In genomic region chr1:36560621-36561364, GRCh38 we compare ENCODE assay signal across 26 cellular contexts.
"Had no signal": no experiment of that assay in that cellular context is flagged by ENCODE, and none has a peak within 500 bp of the region (broad histone marks: within the 10 kb centered on the region; RNA-seq: fewer than 3 reads in every experiment).

No MANE protein-coding gene starts in this region.

- H3K4me1 Mint-ChIP-seq: activated CD4-positive, alpha-beta T cell treated with anti-CD3 and anti-CD28 coated beads, Interleukin-2, amount 10 ng/mL, durations not matched to agents 24 days and 14 days; activated naive CD8-positive, alpha-beta T cell treated with anti-CD3 and anti-CD28 coated beads for 36 hours; mesothelial cell of epicardium; naive B cell had no signal

- ATAC-seq: activated CD8-positive, alpha-beta T cell treated with anti-CD3 and anti-CD28 coated beads for 36 hours; activated T-cell treated with anti-CD3 and anti-CD28 coated beads, Interleukin-2, amount 50 U/mL, for 72 hours; right cardiac atrium had no signal

- H3K9me3 ChIP-seq: esophagus squamous epithelium, left ventricle myocardium inferior, spleen, suprapubic skin, uterus had no signal

- H3K4me3 ChIP-seq: esophagus squamous epithelium, left ventricle myocardium inferior, spleen, suprapubic skin, uterus had no signal

- H3K36me3 Mint-ChIP-seq: activated naive CD8-positive, alpha-beta T cell treated with anti-CD3 and anti-CD28 coated beads for 36 hours; mesothelial cell of epicardium; naive B cell; type B pancreatic cell had no signal

- H3K27me3 Mint-ChIP-seq: activated CD8-positive, alpha-beta T cell treated with anti-CD3 and anti-CD28 coated beads for 36 hours; activated naive CD8-positive, alpha-beta T cell treated with anti-CD3 and anti-CD28 coated beads for 36 hours had no signal

- H3K36me3 ChIP-seq: brain microvascular endothelial cell, esophagus squamous epithelium, left ventricle myocardium inferior, spleen, suprapubic skin, uterus had no signal

- H3K9me3 Mint-ChIP-seq: activated CD4-positive, alpha-beta T cell treated with anti-CD3 and anti-CD28 coated beads, Interleukin-2, amount 10 ng/mL, durations not matched to agents 24 days and 14 days; activated CD8-positive, alpha-beta T cell treated with anti-CD3 and anti-CD28 coated beads for 36 hours; activated naive CD4-positive, alpha-beta T cell treated with anti-CD3 and anti-CD28 coated beads for 36 hours; activated naive CD8-positive, alpha-beta T cell treated with anti-CD3 and anti-CD28 coated beads for 36 hours; activated T-cell treated with anti-CD3 and anti-CD28 coated beads, Interleukin-2, amount 50 U/mL, for 72 hours; dendritic cell treated with granulocyte-macrophage colony-stimulating factor and Interleukin-4, amounts not matched to agents 40 ng/mL and 50 ng/mL, for 4 days; mesothelial cell of epicardium; naive B cell; type B pancreatic cell had no signal

- H3K27ac Mint-ChIP-seq: activated CD4-positive, alpha-beta T cell treated with anti-CD3 and anti-CD28 coated beads, Interleukin-2, amount 10 ng/mL, durations not matched to agents 24 days and 14 days; activated CD8-positive, alpha-beta T cell treated with anti-CD3 and anti-CD28 coated beads for 36 hours; activated naive CD4-positive, alpha-beta T cell treated with anti-CD3 and anti-CD28 coated beads for 36 hours; activated naive CD8-positive, alpha-beta T cell treated with anti-CD3 and anti-CD28 coated beads for 36 hours; activated T-cell treated with anti-CD3 and anti-CD28 coated beads, Interleukin-2, amount 50 U/mL, for 72 hours; dendritic cell treated with granulocyte-macrophage colony-stimulating factor and Interleukin-4, amounts not matched to agents 40 ng/mL and 50 ng/mL, for 4 days; mesothelial cell of epicardium; naive B cell; type B pancreatic cell had no signal

- H3K27ac ChIP-seq: brain microvascular endothelial cell, epithelial cell of prostate, esophagus squamous epithelium, left ventricle myocardium inferior, spleen, suprapubic skin, uterus, VCaP had no signal

- H3K4me3 Mint-ChIP-seq: activated CD4-positive, alpha-beta T cell treated with anti-CD3 and anti-CD28 coated beads, Interleukin-2, amount 10 ng/mL, durations not matched to agents 24 days and 14 days; activated CD8-positive, alpha-beta T cell treated with anti-CD3 and anti-CD28 coated beads for 36 hours; activated naive CD4-positive, alpha-beta T cell treated with anti-CD3 and anti-CD28 coated beads for 36 hours; activated naive CD8-positive, alpha-beta T cell treated with anti-CD3 and anti-CD28 coated beads for 36 hours; activated T-cell treated with anti-CD3 and anti-CD28 coated beads, Interleukin-2, amount 50 U/mL, for 72 hours; dendritic cell treated with granulocyte-macrophage colony-stimulating factor and Interleukin-4, amounts not matched to agents 40 ng/mL and 50 ng/mL, for 4 days; mesothelial cell of epicardium; type B pancreatic cell had no signal

- DNase-seq: activated CD4-positive, alpha-beta T cell treated with anti-CD3 and anti-CD28 coated beads, Interleukin-2, amount 10 ng/mL, durations not matched to agents 24 days and 14 days; activated CD4-positive, CD25-positive, alpha-beta regulatory T cell treated with anti-CD3 and anti-CD28 coated beads, Interleukin-2, amount 50 U/mL, for 72 hours; activated CD8-positive, alpha-beta T cell treated with anti-CD3 and anti-CD28 coated beads for 36 hours; activated naive CD4-positive, alpha-beta T cell treated with anti-CD3 and anti-CD28 coated beads for 36 hours; activated naive CD8-positive, alpha-beta T cell treated with anti-CD3 and anti-CD28 coated beads for 36 hours; activated T-cell treated with anti-CD3 and anti-CD28 coated beads for 4 hours; activated T-cell treated with anti-CD3 and anti-CD28 coated beads, Interleukin-2, amount 50 U/mL, for 72 hours; amniotic stem cell; brain microvascular endothelial cell; caudate nucleus; effector CD4-positive, alpha-beta T cell; esophagus squamous epithelium; foreskin melanocyte; left ventricle myocardium inferior; naive B cell; occipital lobe; right cardiac atrium; spleen; stimulated activated naive CD4-positive, alpha-beta T cell; uterus had no signal

- H3K27me3 ChIP-seq: brain microvascular endothelial cell, uterus had no signal

- H3K4me1 ChIP-seq: esophagus squamous epithelium, left ventricle myocardium inferior, spleen, suprapubic skin, uterus had no signal
